29 cellular contexts compared by ENCODE assay signal in genomic region chr15:67674983-67675382, GRCh38.
"Had no signal": no experiment of that assay in that cellular context is flagged by ENCODE, and none has a peak within 500 bp of the region (broad histone marks: within the 10 kb centered on the region; RNA-seq: fewer than 3 reads in every experiment).

No MANE protein-coding gene starts in this region.

- H3K36me3 ChIP-seq: left lung, lower lobe of right lung, neutrophil, right atrium auricular region, right lobe of liver, thyroid gland, transverse colon, upper lobe of left lung, vagina had no signal

- H3K4me3 ChIP-seq: left lung, lower lobe of right lung, neural progenitor cell, right atrium auricular region, right lobe of liver, skin epidermis, stomach, testis, thyroid gland, transverse colon, upper lobe of left lung, vagina had no signal

- H3K27ac ChIP-seq: left lung, lower lobe of right lung, neural progenitor cell, neutrophil, right atrium auricular region, right lobe of liver, skin epidermis, stomach, testis, thyroid gland, transverse colon, upper lobe of left lung, vagina had no signal

- H3K9me3 ChIP-seq: left lung, neutrophil, right atrium auricular region, right lobe of liver, stomach, testis, thyroid gland, transverse colon, upper lobe of left lung, vagina had no signal

- H3K4me1 ChIP-seq: left lung, lower lobe of right lung, right atrium auricular region, right lobe of liver, stomach, testis, transverse colon, upper lobe of left lung, vagina had no signal

- DNase-seq: hypothalamus; immature natural killer cell; kidney; left colon; left lung; lower lobe of right lung; mammary epithelial cell; mesenchymal stem cell; naive B cell; natural killer cell; nephron progenitor cell; occipital lobe; right lobe of liver; stimulated activated CD4-positive, alpha-beta T cell treated with anti-CD3 and anti-CD28 coated beads, Interleukin-12 subunit alpha, Interleukin-12 subunit beta, amount 100 ng/mL, for 4 hours; stimulated activated CD4-positive, alpha-beta T cell treated with anti-CD3 and anti-CD28 coated beads, Interleukin-15, amount 100 ng/mL, for 24 hours; stimulated activated CD4-positive, alpha-beta T cell treated with anti-CD3 and anti-CD28 coated beads, Interleukin-2, amount 100 ng/mL, for 24 hours; stimulated activated CD4-positive, alpha-beta T cell treated with anti-CD3 and anti-CD28 coated beads, Interleukin-4, amount 100 ng/mL, for 1 hour; stimulated activated naive B cell treated with anti-CD40 and anti-IgM and Interleukin-4, amounts not matched to agents 10 μg/mL and 1 μg/mL and 100 μg/mL, for 72 hours; stimulated activated naive CD8-positive, alpha-beta T cell treated with anti-CD3 and anti-CD28 coated beads, Interleukin-15, Interleukin-2, amounts not matched to agents 100 U/mL and 50 U/mL, for 24 hours; stomach; testis; thyroid gland; transverse colon; upper lobe of left lung had no signal

- ATAC-seq: left colon; left lung; lower lobe of right lung; natural killer cell; right lobe of liver; stimulated activated naive B cell treated with anti-CD40 and anti-IgM and Interleukin-4, amounts not matched to agents 10 μg/mL and 1 μg/mL and 100 μg/mL, for 72 hours; stimulated activated naive CD8-positive, alpha-beta T cell treated with anti-CD3 and anti-CD28 coated beads, Interleukin-15, Interleukin-2, amounts not matched to agents 100 U/mL and 50 U/mL, for 24 hours had no signal
